Comparison of ENCODE assay signal across 8 cellular contexts in the genomic region with DNA sequence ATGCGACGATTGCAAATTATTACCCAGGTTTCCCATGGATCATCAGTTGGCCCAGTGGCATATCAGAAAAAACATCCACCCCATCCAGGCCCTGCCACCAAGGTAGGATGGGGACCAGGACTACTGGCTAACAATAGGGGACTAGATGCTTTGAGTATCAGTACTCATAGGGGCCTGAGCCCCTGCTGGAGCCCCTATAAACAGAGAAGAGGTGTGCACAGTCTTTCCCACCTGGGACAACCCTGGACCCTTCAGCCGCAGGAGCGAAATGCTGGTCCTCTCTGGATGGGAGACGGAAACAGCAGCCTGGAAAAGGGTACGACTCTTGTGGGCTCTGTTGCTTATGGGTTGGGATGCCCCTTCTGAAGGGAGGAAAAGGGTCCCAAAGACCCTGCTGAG.
A peak's percentile ranks its signal among the peaks of the same experiment; 100 is the strongest.
DNase-seq lines count a peak whose midpoint lies in the region; ATAC-seq and TF ChIP-seq lines count a peak whose summit lies in the region.
"Had no signal": no experiment of that assay in that cellular context is flagged by ENCODE, and none has a peak within 500 bp of the region (broad histone marks: within the 10 kb centered on the region; RNA-seq: fewer than 3 reads in every experiment).

No MANE protein-coding gene starts in this region.

- H3K27me3 ChIP-seq in BLaER1 (peaks cover 60% of the 10 kb centered on the region), KMS-11 (ENCODE audit: insufficient read depth, low read depth) (peaks cover 37% of the 10 kb centered on the region)

- no peaks in the 10 kb centered on the region for H3K9me3 ChIP-seq in BLaER1
- H3K9me3 ChIP-seq in iPS-18c (ENCODE audit: control insufficient read depth, insufficient read depth, low read length), result peaks cover 5% of the 10 kb centered on the region
- H3K9me3 ChIP-seq: heart left ventricle, mucosa of descending colon had no signal

- no peaks in the 10 kb centered on the region for H3K79me2 ChIP-seq in KMS-11 (ENCODE audit: insufficient read depth, low read depth)

- H3K27ac ChIP-seq in BLaER1 (no peak overlapping the region), KMS-11 (no peak overlapping the region)
- H3K27ac ChIP-seq: heart left ventricle had no signal

- TF ChIP-seq CTCF in KMS-11 (conservative IDR thresholded peaks at IDR 0.05; ENCODE audit: low read depth, low read length), result no peak

- no peaks in the 10 kb centered on the region for H3K36me3 ChIP-seq in BLaER1
- H3K36me3 ChIP-seq in KMS-11 (ENCODE audit: insufficient read depth), result no peaks in the 10 kb centered on the region
- H3K36me3 ChIP-seq: heart left ventricle had no signal

- ATAC-seq in HG03571 (IDR thresholded peaks at IDR 0.05; ENCODE audit: unreplicated experiment), result no peak

- H3K4me1 ChIP-seq in BLaER1, result peaks cover 49% of the 10 kb centered on the region
- peaks cover 23% of the 10 kb centered on the region for H3K4me1 ChIP-seq in KMS-11 (ENCODE audit: low read depth, poor library complexity, severe bottlenecking)

- H3K4me3 ChIP-seq in BLaER1 (no peak overlapping the region), KMS-11 (IDR thresholded peaks at IDR 0.05; ENCODE audit: insufficient read depth, low read depth, low read length) (no peak overlapping the region), iPS-18c (ENCODE audit: insufficient read depth, low read depth, low read length) (peak overlapping the region; percentile 26; the same call in 1 of the 2 replicates)
- H3K4me3 ChIP-seq: mucosa of descending colon had no signal

- H3K9ac ChIP-seq in BLaER1, result no peak overlapping the region
- H3K9ac ChIP-seq in KMS-11, result no peak overlapping the region

- peaks cover 56% of the 10 kb centered on the region for H4K20me1 ChIP-seq in BLaER1
- H4K20me1 ChIP-seq in KMS-11 (ENCODE audit: insufficient read depth), result no peaks in the 10 kb centered on the region

- DNase-seq in NCI-H2171 (lab: John Stamatoyannopoulos, UW) (no peak), islet precursor cell (no peak)

- H3K4me2 ChIP-seq in BLaER1 (peak overlapping the region; percentile 69), KMS-11 (peak overlapping the region; percentile 68)

- peak overlapping the region; percentile 92; the same call in 1 of the 2 replicates for H2AFZ ChIP-seq in KMS-11 (ENCODE audit: low read depth)
